9 cellular contexts compared by ENCODE assay signal in the genomic region with DNA sequence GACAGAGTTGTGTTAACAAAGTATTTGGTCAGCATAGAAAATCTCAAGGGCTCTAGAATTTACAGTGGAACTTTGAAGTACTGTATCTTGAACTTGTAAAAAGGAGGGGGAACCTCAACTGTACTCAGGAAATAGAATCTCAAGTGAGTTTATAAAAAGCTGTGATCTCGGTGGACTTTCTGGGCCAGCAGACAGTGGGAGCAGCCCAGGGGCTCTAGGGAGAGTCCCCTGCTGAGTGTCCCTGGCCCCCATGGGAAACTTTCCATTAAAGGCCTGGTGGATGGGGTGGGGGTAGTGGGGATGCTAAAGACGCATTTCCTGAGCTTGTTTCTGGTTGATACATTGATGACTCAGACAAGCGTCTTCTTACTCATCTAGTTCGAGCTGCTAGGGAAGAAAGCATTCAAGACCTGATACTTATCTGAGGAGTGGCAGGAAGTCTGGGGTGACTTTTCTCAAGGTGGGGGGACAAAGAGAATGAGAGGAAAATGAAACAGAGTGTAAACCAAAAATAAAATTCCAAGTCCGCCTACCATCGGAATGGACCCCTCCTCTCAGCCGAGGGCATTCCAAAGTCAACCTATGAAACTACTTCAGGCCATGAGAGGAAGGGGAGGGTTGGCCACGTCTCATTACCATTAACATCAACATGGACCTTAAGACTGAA.
DNase-seq lines count a peak whose midpoint lies in the region; ATAC-seq and TF ChIP-seq lines count a peak whose summit lies in the region.
"Had no signal": no experiment of that assay in that cellular context is flagged by ENCODE, and none has a peak within 500 bp of the region (broad histone marks: within the 10 kb centered on the region; RNA-seq: fewer than 3 reads in every experiment).

No MANE protein-coding gene starts in this region.

- H3K4me1 ChIP-seq in testis: peaks cover 4% of the 10 kb centered on the region

- 71 to 86% methylated on average over 8 of the region's 8 CpGs for WGBS in testis, 2 donors

- ATAC-seq in GM21529 (IDR thresholded peaks at IDR 0.05; ENCODE audit: unreplicated experiment): peak; percentile 79

- TF ChIP-seq POLR2A in testis (IDR thresholded peaks at IDR 0.05): no peak

- no peaks in the 10 kb centered on the region for H3K9me3 ChIP-seq in testis

- intact Hi-C loops in testis (cut with DNase I; ENCODE audit: low total_unique reads): no loop called here

- no peak for TF ChIP-seq CTCF in testis (IDR thresholded peaks at IDR 0.05)

- no peaks in the 10 kb centered on the region for H3K36me3 ChIP-seq in testis (ENCODE audit: low read depth, missing control alignments)

- H3K4me3 ChIP-seq in testis: no peak overlapping the region

- DNase-seq in Caki2 (ENCODE audit: low read depth) (peak; percentile 42), Kasumi-1 (lab: John Stamatoyannopoulos, UW) (peak; percentile 22 to 36), activated T-cell treated with anti-CD3 and anti-CD28 coated beads for 1 hour (ENCODE audit: low read depth) (peak; percentile 48), glomerular visceral epithelial cell (ENCODE audit: extremely low spot score) (peak; percentile 44), testis (no peak), Ammon's horn (ENCODE audit: low spot score) (no peak)
- DNase-seq in stimulated activated CD4-positive, alpha-beta T cell treated with anti-CD3 and anti-CD28 coated beads, TNF-alpha, amount 100 ng/mL, for 48 hours (ENCODE audit: low read depth in 3 of 3): peak; percentile 37 to 51 (median 46)

- no peaks in the 10 kb centered on the region for H3K27me3 ChIP-seq in testis

- no peak overlapping the region for H3K27ac ChIP-seq in testis
- H3K27ac ChIP-seq: KMS-11 had no signal

- in situ Hi-C loops in Caki2 (cut with HindIII; ENCODE audit: low pct_unique_long_range_greater_than_20kb, low sequenced_read_pairs): no loop called here

Comparison
In these comparisons a context has a peak if more than half of its experiments do, and no peak if none do; other contexts are left out.
1. DNase-seq: peak in Caki2 (single experiment), Kasumi-1 (2 of 2), activated T-cell treated with anti-CD3 and anti-CD28 coated beads for 1 hour (single experiment), glomerular visceral epithelial cell (single experiment) and stimulated activated CD4-positive, alpha-beta T cell treated with anti-CD3 and anti-CD28 coated beads, TNF-alpha, amount 100 ng/mL, for 48 hours (3 of 3); none in testis (single experiment) and Ammon's horn (single experiment).